ENCODE assay signal across 1 cellular context in the genomic region with DNA sequence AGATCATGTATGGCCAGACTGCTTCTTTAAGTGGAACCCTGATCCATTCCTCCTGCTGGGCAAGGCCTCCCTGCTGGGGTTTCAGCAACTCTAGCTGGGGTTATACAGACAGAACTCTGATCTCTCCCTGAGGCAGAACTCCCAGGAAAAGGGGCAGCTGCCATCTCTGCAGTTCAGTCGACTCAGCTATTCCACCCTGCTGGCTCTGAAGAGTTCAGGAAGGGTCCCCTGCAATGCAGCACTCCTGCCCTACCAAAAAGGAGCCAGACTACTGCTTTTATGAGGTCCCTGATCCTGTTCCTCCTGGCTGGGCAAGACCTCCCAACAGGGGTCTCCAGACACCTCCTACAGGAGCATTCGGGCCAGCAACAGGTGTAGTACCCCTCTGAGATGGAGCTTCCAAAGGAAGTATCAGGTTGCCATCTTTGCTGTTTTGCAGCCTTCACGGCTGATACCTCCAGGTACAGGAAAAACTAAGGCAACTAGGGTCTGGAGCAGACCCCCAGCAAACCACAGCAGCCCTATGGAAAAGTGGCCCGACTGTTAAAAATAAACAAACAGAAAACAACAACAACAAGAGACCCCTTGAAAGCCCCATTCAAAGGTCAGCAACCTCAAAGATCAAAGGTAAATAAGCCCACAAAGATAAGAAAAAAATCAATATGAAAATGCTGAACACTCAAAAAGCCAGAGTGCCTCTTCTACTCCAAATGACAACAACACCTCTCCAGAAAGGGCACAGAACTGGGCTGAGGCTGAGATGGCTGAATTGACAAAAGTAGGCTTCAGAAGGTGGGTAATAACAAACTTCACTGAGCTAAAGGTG.
TF ChIP-seq lines count a peak whose summit lies in the region.

No MANE protein-coding gene starts in this region.

TF ChIP-seq in WTC11, 78 proteins besides CTCF, POLR2A, EP300 and RAD21 (continued from another document):
- TF ChIP-seq, protein P1, sequence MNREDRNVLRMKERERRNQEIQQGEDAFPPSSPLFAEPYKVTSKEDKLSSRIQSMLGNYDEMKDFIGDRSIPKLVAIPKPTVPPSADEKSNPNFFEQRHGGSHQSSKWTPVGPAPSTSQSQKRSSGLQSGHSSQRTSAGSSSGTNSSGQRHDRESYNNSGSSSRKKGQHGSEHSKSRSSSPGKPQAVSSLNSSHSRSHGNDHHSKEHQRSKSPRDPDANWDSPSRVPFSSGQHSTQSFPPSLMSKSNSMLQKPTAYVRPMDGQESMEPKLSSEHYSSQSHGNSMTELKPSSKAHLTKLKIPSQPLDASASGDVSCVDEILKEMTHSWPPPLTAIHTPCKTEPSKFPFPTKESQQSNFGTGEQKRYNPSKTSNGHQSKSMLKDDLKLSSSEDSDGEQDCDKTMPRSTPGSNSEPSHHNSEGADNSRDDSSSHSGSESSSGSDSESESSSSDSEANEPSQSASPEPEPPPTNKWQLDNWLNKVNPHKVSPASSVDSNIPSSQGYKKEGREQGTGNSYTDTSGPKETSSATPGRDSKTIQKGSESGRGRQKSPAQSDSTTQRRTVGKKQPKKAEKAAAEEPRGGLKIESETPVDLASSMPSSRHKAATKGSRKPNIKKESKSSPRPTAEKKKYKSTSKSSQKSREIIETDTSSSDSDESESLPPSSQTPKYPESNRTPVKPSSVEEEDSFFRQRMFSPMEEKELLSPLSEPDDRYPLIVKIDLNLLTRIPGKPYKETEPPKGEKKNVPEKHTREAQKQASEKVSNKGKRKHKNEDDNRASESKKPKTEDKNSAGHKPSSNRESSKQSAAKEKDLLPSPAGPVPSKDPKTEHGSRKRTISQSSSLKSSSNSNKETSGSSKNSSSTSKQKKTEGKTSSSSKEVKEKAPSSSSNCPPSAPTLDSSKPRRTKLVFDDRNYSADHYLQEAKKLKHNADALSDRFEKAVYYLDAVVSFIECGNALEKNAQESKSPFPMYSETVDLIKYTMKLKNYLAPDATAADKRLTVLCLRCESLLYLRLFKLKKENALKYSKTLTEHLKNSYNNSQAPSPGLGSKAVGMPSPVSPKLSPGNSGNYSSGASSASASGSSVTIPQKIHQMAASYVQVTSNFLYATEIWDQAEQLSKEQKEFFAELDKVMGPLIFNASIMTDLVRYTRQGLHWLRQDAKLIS (CRISPR knock-in tag; IDR thresholded peaks at IDR 0.05; ENCODE audit: borderline replicate concordance) = no peak
- TF ChIP-seq GABPB1 (CRISPR knock-in tag; IDR thresholded peaks at IDR 0.05) (0 out of 2 replicates have a peak, but pooled peaks have one; percentile 17), NR3C1 (CRISPR knock-in tag; conservative IDR thresholded peaks at IDR 0.05; ENCODE audit: low read depth) (no peak), IRF2 (CRISPR knock-in tag; IDR thresholded peaks at IDR 0.05; ENCODE audit: borderline replicate concordance, low read depth) (no peak), ZNF232 (CRISPR knock-in tag; IDR thresholded peaks at IDR 0.05) (no peak)
- TF ChIP-seq, protein P2, sequence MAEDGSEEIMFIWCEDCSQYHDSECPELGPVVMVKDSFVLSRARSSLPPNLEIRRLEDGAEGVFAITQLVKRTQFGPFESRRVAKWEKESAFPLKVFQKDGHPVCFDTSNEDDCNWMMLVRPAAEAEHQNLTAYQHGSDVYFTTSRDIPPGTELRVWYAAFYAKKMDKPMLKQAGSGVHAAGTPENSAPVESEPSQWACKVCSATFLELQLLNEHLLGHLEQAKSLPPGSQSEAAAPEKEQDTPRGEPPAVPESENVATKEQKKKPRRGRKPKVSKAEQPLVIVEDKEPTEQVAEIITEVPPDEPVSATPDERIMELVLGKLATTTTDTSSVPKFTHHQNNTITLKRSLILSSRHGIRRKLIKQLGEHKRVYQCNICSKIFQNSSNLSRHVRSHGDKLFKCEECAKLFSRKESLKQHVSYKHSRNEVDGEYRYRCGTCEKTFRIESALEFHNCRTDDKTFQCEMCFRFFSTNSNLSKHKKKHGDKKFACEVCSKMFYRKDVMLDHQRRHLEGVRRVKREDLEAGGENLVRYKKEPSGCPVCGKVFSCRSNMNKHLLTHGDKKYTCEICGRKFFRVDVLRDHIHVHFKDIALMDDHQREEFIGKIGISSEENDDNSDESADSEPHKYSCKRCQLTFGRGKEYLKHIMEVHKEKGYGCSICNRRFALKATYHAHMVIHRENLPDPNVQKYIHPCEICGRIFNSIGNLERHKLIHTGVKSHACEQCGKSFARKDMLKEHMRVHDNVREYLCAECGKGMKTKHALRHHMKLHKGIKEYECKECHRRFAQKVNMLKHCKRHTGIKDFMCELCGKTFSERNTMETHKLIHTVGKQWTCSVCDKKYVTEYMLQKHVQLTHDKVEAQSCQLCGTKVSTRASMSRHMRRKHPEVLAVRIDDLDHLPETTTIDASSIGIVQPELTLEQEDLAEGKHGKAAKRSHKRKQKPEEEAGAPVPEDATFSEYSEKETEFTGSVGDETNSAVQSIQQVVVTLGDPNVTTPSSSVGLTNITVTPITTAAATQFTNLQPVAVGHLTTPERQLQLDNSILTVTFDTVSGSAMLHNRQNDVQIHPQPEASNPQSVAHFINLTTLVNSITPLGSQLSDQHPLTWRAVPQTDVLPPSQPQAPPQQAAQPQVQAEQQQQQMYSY (CRISPR knock-in tag; IDR thresholded peaks at IDR 0.05) = no peak
